Comparison of ENCODE assay signal across 1 cellular context in the genomic region with DNA sequence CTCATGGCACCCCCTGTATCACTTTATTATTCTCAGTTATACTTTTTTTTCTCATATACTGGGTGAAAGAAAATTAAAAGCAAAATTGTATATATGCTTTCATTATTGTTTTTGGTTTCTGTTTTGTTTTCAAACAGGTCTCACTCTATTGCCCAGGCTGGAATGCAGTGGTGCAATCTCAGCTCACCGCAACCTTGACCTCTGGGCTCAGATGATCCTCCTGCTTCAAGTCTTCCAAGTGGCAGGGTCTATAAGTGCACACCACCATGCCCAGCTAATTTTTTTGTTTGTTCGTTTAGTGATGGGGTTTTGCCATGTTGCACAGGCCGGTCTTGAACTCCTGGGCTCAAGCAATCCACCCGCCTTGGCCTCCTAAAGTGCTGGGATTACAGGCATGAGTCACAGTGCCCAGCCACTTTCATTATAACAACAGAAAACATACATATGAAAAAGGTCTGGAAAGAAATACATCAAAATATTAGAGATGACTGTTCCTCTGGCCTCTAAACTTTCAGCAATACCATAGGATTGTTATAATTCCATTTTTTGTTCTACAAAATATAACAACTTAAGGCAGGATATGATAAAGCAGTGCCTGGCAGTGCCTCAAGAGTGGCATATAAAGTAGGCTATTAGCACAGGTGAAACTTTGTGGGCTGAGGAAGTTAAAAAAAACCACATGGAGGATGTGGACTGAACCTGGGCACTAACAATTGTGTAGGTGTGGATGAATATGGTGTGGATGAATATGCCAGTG.
TF ChIP-seq lines count a peak whose summit lies in the region.

No MANE protein-coding gene starts in this region.

TF ChIP-seq in HepG2, 621 proteins besides CTCF, POLR2A, EP300 and RAD21 (continued from another document and continues in another):
- TF ChIP-seq, protein P1, sequence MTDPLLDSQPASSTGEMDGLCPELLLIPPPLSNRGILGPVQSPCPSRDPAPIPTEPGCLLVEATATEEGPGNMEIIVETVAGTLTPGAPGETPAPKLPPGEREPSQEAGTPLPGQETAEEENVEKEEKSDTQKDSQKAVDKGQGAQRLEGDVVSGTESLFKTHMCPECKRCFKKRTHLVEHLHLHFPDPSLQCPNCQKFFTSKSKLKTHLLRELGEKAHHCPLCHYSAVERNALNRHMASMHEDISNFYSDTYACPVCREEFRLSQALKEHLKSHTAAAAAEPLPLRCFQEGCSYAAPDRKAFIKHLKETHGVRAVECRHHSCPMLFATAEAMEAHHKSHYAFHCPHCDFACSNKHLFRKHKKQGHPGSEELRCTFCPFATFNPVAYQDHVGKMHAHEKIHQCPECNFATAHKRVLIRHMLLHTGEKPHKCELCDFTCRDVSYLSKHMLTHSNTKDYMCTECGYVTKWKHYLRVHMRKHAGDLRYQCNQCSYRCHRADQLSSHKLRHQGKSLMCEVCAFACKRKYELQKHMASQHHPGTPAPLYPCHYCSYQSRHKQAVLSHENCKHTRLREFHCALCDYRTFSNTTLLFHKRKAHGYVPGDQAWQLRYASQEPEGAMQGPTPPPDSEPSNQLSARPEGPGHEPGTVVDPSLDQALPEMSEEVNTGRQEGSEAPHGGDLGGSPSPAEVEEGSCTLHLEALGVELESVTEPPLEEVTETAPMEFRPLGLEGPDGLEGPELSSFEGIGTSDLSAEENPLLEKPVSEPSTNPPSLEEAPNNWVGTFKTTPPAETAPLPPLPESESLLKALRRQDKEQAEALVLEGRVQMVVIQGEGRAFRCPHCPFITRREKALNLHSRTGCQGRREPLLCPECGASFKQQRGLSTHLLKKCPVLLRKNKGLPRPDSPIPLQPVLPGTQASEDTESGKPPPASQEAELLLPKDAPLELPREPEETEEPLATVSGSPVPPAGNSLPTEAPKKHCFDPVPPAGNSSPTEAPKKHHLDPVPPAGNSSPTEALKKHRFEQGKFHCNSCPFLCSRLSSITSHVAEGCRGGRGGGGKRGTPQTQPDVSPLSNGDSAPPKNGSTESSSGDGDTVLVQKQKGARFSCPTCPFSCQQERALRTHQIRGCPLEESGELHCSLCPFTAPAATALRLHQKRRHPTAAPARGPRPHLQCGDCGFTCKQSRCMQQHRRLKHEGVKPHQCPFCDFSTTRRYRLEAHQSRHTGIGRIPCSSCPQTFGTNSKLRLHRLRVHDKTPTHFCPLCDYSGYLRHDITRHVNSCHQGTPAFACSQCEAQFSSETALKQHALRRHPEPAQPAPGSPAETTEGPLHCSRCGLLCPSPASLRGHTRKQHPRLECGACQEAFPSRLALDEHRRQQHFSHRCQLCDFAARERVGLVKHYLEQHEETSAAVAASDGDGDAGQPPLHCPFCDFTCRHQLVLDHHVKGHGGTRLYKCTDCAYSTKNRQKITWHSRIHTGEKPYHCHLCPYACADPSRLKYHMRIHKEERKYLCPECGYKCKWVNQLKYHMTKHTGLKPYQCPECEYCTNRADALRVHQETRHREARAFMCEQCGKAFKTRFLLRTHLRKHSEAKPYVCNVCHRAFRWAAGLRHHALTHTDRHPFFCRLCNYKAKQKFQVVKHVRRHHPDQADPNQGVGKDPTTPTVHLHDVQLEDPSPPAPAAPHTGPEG (CRISPR knock-in tag; IDR thresholded peaks at IDR 0.05): no peak
- TF ChIP-seq ISX (CRISPR knock-in tag; conservative IDR thresholded peaks at IDR 0.05): no peak
- no peak for TF ChIP-seq ZNF260 (CRISPR knock-in tag; IDR thresholded peaks at IDR 0.05; ENCODE audit: borderline replicate concordance, low read depth)
- TF ChIP-seq GFI1 (CRISPR knock-in tag; IDR thresholded peaks at IDR 0.05; ENCODE audit: borderline replicate concordance): peak; percentile 95
- TF ChIP-seq MZF1 (CRISPR knock-in tag; IDR thresholded peaks at IDR 0.05; ENCODE audit: borderline replicate concordance): no peak
- TF ChIP-seq HHEX (CRISPR knock-in tag; IDR thresholded peaks at IDR 0.05): peak; percentile 41; the same call in 1 of the 2 replicates
- TF ChIP-seq KDM1A (CRISPR knock-in tag; IDR thresholded peaks at IDR 0.05): 0 out of 2 replicates have a peak, but pooled peaks have one; percentile 20
- TF ChIP-seq, protein P2, sequence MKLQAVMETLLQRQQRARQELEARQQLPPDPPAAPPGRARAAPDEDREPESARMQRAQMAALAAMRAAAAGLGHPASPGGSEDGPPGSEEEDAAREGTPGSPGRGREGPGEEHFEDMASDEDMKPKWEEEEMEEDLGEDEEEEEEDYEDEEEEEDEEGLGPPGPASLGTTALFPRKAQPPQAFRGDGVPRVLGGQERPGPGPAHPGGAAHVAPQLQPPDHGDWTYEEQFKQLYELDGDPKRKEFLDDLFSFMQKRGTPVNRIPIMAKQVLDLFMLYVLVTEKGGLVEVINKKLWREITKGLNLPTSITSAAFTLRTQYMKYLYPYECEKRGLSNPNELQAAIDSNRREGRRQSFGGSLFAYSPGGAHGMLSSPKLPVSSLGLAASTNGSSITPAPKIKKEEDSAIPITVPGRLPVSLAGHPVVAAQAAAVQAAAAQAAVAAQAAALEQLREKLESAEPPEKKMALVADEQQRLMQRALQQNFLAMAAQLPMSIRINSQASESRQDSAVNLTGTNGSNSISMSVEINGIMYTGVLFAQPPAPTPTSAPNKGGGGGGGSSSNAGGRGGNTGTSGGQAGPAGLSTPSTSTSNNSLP (IDR thresholded peaks at IDR 0.05; ENCODE audit: low read depth, low read length): peak; percentile 14; the same call in 1 of the 2 replicates
- TF ChIP-seq, protein P3, sequence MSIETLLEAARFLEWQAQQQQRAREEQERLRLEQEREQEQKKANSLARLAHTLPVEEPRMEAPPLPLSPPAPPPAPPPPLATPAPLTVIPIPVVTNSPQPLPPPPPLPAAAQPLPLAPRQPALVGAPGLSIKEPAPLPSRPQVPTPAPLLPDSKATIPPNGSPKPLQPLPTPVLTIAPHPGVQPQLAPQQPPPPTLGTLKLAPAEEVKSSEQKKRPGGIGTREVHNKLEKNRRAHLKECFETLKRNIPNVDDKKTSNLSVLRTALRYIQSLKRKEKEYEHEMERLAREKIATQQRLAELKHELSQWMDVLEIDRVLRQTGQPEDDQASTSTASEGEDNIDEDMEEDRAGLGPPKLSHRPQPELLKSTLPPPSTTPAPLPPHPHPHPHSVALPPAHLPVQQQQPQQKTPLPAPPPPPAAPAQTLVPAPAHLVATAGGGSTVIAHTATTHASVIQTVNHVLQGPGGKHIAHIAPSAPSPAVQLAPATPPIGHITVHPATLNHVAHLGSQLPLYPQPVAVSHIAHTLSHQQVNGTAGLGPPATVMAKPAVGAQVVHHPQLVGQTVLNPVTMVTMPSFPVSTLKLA (IDR thresholded peaks at IDR 0.05): no peak
- no peak for TF ChIP-seq ZNF891 (CRISPR knock-in tag; IDR thresholded peaks at IDR 0.05)
- no peak for TF ChIP-seq ZNF546 (CRISPR knock-in tag; conservative IDR thresholded peaks at IDR 0.05)
- no peak for TF ChIP-seq RFX3 (CRISPR knock-in tag; IDR thresholded peaks at IDR 0.05)
- TF ChIP-seq, protein P4, sequence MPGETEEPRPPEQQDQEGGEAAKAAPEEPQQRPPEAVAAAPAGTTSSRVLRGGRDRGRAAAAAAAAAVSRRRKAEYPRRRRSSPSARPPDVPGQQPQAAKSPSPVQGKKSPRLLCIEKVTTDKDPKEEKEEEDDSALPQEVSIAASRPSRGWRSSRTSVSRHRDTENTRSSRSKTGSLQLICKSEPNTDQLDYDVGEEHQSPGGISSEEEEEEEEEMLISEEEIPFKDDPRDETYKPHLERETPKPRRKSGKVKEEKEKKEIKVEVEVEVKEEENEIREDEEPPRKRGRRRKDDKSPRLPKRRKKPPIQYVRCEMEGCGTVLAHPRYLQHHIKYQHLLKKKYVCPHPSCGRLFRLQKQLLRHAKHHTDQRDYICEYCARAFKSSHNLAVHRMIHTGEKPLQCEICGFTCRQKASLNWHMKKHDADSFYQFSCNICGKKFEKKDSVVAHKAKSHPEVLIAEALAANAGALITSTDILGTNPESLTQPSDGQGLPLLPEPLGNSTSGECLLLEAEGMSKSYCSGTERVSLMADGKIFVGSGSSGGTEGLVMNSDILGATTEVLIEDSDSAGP (CRISPR knock-in tag; IDR thresholded peaks at IDR 0.05; ENCODE audit: borderline replicate concordance): no peak
- TF ChIP-seq MEF2D (CRISPR knock-in tag; IDR thresholded peaks at IDR 0.05): no peak
- no peak for TF ChIP-seq GABPA (IDR thresholded peaks at IDR 0.05; ENCODE audit: low read depth, low read length)
- no peak for TF ChIP-seq GABPA (CRISPR knock-in tag; IDR thresholded peaks at IDR 0.05; ENCODE audit: low read depth)
- TF ChIP-seq GTF2F1 (IDR thresholded peaks at IDR 0.05; ENCODE audit: low read length): no peak
- TF ChIP-seq ZNF138 (CRISPR knock-in tag; IDR thresholded peaks at IDR 0.05; ENCODE audit: low read depth): no peak
- TF ChIP-seq TEAD3 (CRISPR knock-in tag; optimal IDR thresholded peaks at IDR 0.05; ENCODE audit: borderline replicate concordance): peak; percentile 97
- TF ChIP-seq HNF4G (IDR thresholded peaks at IDR 0.05; ENCODE audit: borderline replicate concordance, low read depth, low read length): peak; percentile 33; the same call in 1 of the 2 replicates
- TF ChIP-seq HNF4G (CRISPR knock-in tag; IDR thresholded peaks at IDR 0.05; ENCODE audit: borderline replicate concordance, low read depth): no peak
- TF ChIP-seq, protein P5, sequence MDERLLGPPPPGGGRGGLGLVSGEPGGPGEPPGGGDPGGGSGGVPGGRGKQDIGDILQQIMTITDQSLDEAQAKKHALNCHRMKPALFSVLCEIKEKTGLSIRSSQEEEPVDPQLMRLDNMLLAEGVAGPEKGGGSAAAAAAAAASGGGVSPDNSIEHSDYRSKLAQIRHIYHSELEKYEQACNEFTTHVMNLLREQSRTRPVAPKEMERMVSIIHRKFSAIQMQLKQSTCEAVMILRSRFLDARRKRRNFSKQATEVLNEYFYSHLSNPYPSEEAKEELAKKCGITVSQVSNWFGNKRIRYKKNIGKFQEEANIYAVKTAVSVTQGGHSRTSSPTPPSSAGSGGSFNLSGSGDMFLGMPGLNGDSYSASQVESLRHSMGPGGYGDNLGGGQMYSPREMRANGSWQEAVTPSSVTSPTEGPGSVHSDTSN (CRISPR knock-in tag; IDR thresholded peaks at IDR 0.05): no peak
- no peak for TF ChIP-seq MAZ (IDR thresholded peaks at IDR 0.05; ENCODE audit: borderline replicate concordance, low read depth, low read length)
- 0 out of 2 replicates have a peak, but pooled peaks have one; percentile 25 for TF ChIP-seq MAZ (CRISPR knock-in tag; IDR thresholded peaks at IDR 0.05; ENCODE audit: low read depth)
- TF ChIP-seq RXRB (CRISPR knock-in tag; IDR thresholded peaks at IDR 0.05; ENCODE audit: borderline replicate concordance): peak; percentile 53; the same call in 1 of the 2 replicates
- no peak for TF ChIP-seq PCBP2 (optimal IDR thresholded peaks at IDR 0.05; ENCODE audit: low read depth, low read length, poor library complexity, severe bottlenecking)
- no peak for TF ChIP-seq AGO1 (IDR thresholded peaks at IDR 0.05; ENCODE audit: low read depth, low read length, poor library complexity, severe bottlenecking)
- no peak for TF ChIP-seq ZNF672 (CRISPR knock-in tag; IDR thresholded peaks at IDR 0.05)
- no peak for TF ChIP-seq PCBP1 (IDR thresholded peaks at IDR 0.05; ENCODE audit: borderline replicate concordance, low read depth, low read length)
- no peak for TF ChIP-seq TAF15 (IDR thresholded peaks at IDR 0.05; ENCODE audit: low read depth, low read length, poor library complexity, severe bottlenecking)
- TF ChIP-seq, protein P6, sequence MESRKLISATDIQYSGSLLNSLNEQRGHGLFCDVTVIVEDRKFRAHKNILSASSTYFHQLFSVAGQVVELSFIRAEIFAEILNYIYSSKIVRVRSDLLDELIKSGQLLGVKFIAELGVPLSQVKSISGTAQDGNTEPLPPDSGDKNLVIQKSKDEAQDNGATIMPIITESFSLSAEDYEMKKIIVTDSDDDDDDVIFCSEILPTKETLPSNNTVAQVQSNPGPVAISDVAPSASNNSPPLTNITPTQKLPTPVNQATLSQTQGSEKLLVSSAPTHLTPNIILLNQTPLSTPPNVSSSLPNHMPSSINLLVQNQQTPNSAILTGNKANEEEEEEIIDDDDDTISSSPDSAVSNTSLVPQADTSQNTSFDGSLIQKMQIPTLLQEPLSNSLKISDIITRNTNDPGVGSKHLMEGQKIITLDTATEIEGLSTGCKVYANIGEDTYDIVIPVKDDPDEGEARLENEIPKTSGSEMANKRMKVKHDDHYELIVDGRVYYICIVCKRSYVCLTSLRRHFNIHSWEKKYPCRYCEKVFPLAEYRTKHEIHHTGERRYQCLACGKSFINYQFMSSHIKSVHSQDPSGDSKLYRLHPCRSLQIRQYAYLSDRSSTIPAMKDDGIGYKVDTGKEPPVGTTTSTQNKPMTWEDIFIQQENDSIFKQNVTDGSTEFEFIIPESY (CRISPR knock-in tag; IDR thresholded peaks at IDR 0.05): no peak
- TF ChIP-seq CEBPG (CRISPR knock-in tag; IDR thresholded peaks at IDR 0.05): peak; percentile 89
- peak; percentile 37; the same call in 1 of the 2 replicates for TF ChIP-seq THAP11 (CRISPR knock-in tag; IDR thresholded peaks at IDR 0.05)
- no peak for TF ChIP-seq ZNF350 (CRISPR knock-in tag; IDR thresholded peaks at IDR 0.05; ENCODE audit: borderline replicate concordance, low read depth)
- TF ChIP-seq, protein P7, sequence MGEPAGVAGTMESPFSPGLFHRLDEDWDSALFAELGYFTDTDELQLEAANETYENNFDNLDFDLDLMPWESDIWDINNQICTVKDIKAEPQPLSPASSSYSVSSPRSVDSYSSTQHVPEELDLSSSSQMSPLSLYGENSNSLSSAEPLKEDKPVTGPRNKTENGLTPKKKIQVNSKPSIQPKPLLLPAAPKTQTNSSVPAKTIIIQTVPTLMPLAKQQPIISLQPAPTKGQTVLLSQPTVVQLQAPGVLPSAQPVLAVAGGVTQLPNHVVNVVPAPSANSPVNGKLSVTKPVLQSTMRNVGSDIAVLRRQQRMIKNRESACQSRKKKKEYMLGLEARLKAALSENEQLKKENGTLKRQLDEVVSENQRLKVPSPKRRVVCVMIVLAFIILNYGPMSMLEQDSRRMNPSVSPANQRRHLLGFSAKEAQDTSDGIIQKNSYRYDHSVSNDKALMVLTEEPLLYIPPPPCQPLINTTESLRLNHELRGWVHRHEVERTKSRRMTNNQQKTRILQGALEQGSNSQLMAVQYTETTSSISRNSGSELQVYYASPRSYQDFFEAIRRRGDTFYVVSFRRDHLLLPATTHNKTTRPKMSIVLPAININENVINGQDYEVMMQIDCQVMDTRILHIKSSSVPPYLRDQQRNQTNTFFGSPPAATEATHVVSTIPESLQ (CRISPR knock-in tag; conservative IDR thresholded peaks at IDR 0.05): no peak
- TF ChIP-seq, protein P8, sequence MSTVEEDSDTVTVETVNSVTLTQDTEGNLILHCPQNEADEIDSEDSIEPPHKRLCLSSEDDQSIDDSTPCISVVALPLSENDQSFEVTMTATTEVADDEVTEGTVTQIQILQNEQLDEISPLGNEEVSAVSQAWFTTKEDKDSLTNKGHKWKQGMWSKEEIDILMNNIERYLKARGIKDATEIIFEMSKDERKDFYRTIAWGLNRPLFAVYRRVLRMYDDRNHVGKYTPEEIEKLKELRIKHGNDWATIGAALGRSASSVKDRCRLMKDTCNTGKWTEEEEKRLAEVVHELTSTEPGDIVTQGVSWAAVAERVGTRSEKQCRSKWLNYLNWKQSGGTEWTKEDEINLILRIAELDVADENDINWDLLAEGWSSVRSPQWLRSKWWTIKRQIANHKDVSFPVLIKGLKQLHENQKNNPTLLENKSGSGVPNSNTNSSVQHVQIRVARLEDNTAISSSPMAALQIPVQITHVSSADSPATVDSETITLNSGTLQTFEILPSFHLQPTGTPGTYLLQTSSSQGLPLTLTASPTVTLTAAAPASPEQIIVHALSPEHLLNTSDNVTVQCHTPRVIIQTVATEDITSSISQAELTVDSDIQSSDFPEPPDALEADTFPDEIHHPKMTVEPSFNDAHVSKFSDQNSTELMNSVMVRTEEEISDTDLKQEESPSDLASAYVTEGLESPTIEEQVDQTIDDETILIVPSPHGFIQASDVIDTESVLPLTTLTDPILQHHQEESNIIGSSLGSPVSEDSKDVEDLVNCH (CRISPR knock-in tag; IDR thresholded peaks at IDR 0.05): no peak
- no peak for TF ChIP-seq SALL2 (CRISPR knock-in tag; IDR thresholded peaks at IDR 0.05)
- no peak for TF ChIP-seq GLI4 (CRISPR knock-in tag; IDR thresholded peaks at IDR 0.05; ENCODE audit: borderline replicate concordance)
- TF ChIP-seq MIER3 (CRISPR knock-in tag; IDR thresholded peaks at IDR 0.05; ENCODE audit: borderline replicate concordance): peak; percentile 45; the same call in 1 of the 2 replicates
